In the genomic region with DNA sequence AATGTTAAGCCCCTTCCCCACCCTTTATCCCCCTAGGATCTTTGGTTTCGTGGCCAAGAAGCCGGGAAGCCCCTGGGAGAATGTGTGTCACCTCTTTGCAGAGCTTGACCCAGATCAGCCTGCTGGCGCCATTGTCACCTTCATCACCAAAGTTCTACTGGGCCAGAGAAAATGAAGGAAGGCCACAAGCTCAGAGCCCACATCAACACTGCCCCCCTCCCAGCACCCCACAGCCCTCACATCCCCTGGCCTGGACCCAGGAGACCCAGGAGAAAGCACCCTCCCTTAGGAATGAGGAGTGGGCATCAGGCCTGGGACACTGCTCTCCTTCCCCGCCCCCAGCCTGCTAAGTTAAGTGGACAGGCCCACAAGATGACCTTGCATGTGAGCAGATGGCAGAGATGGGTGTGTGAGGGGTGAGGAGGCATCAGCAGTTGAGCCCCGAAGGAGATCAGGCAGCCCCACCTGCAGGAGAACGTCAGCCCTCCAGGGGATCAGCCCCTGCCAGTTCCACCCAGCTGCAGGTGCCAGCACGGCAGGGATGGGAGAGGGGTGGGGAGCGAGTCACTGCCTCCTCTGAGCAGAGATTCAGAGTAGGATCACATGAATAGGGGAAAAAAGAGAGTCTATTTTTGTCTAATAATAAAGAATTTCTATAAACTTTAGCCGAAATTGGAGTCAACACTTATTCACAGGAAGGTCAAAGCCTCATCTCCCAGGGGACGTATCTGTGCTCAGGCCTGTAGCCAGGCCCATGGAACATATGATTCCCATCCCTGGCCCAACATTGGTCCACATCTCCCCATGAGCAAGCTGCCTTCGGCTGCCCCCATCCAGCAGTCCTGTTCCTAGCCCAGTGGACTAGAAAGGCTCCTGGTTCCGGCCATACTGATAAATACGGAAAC, we compare ENCODE assay signal across 1 cellular context.
TF ChIP-seq lines count a peak whose summit lies in the region.

No MANE protein-coding gene starts in this region.

TF ChIP-seq in HCT116, 20 proteins besides CTCF, POLR2A, EP300 and RAD21 (continued from another document):
- TF ChIP-seq, protein P1, sequence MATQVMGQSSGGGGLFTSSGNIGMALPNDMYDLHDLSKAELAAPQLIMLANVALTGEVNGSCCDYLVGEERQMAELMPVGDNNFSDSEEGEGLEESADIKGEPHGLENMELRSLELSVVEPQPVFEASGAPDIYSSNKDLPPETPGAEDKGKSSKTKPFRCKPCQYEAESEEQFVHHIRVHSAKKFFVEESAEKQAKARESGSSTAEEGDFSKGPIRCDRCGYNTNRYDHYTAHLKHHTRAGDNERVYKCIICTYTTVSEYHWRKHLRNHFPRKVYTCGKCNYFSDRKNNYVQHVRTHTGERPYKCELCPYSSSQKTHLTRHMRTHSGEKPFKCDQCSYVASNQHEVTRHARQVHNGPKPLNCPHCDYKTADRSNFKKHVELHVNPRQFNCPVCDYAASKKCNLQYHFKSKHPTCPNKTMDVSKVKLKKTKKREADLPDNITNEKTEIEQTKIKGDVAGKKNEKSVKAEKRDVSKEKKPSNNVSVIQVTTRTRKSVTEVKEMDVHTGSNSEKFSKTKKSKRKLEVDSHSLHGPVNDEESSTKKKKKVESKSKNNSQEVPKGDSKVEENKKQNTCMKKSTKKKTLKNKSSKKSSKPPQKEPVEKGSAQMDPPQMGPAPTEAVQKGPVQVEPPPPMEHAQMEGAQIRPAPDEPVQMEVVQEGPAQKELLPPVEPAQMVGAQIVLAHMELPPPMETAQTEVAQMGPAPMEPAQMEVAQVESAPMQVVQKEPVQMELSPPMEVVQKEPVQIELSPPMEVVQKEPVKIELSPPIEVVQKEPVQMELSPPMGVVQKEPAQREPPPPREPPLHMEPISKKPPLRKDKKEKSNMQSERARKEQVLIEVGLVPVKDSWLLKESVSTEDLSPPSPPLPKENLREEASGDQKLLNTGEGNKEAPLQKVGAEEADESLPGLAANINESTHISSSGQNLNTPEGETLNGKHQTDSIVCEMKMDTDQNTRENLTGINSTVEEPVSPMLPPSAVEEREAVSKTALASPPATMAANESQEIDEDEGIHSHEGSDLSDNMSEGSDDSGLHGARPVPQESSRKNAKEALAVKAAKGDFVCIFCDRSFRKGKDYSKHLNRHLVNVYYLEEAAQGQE (IDR thresholded peaks at IDR 0.05; ENCODE audit: low read depth): no peak
- TF ChIP-seq SRF (IDR thresholded peaks at IDR 0.05; ENCODE audit: low read depth): no peak
- no peak for TF ChIP-seq FOSL1 (IDR thresholded peaks at IDR 0.05; ENCODE audit: low read depth)
- TF ChIP-seq EGR1 (IDR thresholded peaks at IDR 0.05; ENCODE audit: low read depth): no peak
- TF ChIP-seq, protein P2, sequence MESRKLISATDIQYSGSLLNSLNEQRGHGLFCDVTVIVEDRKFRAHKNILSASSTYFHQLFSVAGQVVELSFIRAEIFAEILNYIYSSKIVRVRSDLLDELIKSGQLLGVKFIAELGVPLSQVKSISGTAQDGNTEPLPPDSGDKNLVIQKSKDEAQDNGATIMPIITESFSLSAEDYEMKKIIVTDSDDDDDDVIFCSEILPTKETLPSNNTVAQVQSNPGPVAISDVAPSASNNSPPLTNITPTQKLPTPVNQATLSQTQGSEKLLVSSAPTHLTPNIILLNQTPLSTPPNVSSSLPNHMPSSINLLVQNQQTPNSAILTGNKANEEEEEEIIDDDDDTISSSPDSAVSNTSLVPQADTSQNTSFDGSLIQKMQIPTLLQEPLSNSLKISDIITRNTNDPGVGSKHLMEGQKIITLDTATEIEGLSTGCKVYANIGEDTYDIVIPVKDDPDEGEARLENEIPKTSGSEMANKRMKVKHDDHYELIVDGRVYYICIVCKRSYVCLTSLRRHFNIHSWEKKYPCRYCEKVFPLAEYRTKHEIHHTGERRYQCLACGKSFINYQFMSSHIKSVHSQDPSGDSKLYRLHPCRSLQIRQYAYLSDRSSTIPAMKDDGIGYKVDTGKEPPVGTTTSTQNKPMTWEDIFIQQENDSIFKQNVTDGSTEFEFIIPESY (IDR thresholded peaks at IDR 0.05; ENCODE audit: extremely low read depth, insufficient replicate concordance, low read length): no peak
- TF ChIP-seq CBX3 (IDR thresholded peaks at IDR 0.05; ENCODE audit: low read depth): no peak
- no peak for TF ChIP-seq POLR2AphosphoS5 (IDR thresholded peaks at IDR 0.05; ENCODE audit: low read depth, low read length)
- TF ChIP-seq CEBPB (IDR thresholded peaks at IDR 0.05; ENCODE audit: low read depth): no peak
- TF ChIP-seq, protein P3, sequence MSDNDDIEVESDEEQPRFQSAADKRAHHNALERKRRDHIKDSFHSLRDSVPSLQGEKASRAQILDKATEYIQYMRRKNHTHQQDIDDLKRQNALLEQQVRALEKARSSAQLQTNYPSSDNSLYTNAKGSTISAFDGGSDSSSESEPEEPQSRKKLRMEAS (IDR thresholded peaks at IDR 0.05): no peak
- TF ChIP-seq ELF1 (IDR thresholded peaks at IDR 0.05; ENCODE audit: borderline replicate concordance, low read depth): no peak
